ENCODE assay signal across 13 cellular contexts in the genomic region with DNA sequence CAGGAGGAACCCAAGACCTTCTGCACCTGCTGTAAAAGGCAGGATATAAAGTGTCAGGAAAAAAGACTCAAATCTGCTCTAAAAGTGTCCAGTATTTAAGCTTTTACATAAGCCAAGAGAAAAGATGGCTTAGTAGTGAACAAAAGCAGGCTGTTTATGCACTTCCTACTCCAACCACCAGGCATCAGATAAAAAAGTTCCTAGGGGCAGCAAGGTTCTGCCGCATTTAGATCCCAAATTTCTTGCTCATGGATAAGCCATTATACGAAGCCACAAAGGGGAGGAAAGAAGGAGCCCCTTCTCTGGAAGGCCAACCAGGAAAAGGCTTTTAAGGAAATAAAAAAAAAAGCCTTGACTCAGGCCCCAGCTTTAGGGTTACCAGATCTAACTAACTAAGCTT. TPM values are rescaled to one million over a fixed set of nuclear protein-coding genes. Genes with fewer than 3 reads are reported as not detected.
DNase-seq lines count a peak whose midpoint lies in the region; TF ChIP-seq lines count a peak whose summit lies in the region.
"Had no signal": no experiment of that assay in that cellular context is flagged by ENCODE, and none has a peak within 500 bp of the region (broad histone marks: within the 10 kb centered on the region; RNA-seq: fewer than 3 reads in every experiment).

No MANE protein-coding gene starts in this region.

- TF ChIP-seq EP300 in sigmoid colon (IDR thresholded peaks at IDR 0.05): no peak

- H3K4me1 ChIP-seq in HUES64 (ENCODE audit: insufficient read depth, low read length) (peaks cover 51% of the 10 kb centered on the region), sigmoid colon (peaks cover 0 to 22% (median 16%) of the 10 kb centered on the region in 4 donors)

- H3K36me3 ChIP-seq in HUES64 (ENCODE audit: insufficient read depth, low read length) (no peaks in the 10 kb centered on the region), sigmoid colon (no peaks in the 10 kb centered on the region)

- H3K4me3 ChIP-seq in HUES64 (ENCODE audit: low read length): no peak overlapping the region
- H3K4me3 ChIP-seq in sigmoid colon: peak overlapping the region in 2 of 4 donors; percentile 54 to 55

- H3K27ac Mint-ChIP-seq in endothelial cell (ENCODE audit: unreplicated experiment) (no peak overlapping the region), neural crest cell (ENCODE audit: unreplicated experiment) (no peak overlapping the region)
- H3K27ac Mint-ChIP-seq: activated naive CD4-positive, alpha-beta T cell treated with anti-CD3 and anti-CD28 coated beads for 36 hours had no signal

- peak overlapping the region; percentile 86; the same call in 1 of the 2 replicates for H3K9ac ChIP-seq in HUES64 (ENCODE audit: low read depth, low read length)

- no peaks in the 10 kb centered on the region for H3K36me3 Mint-ChIP-seq in endothelial cell (ENCODE audit: low read depth, unreplicated experiment)
- H3K36me3 Mint-ChIP-seq in neural crest cell (ENCODE audit: low read depth): no peaks in the 10 kb centered on the region

- WGBS in HUES64: 77% methylated on average over 2 of the region's 2 CpGs
- 84 to 86% methylated on average over 2 of the region's 2 CpGs for WGBS in sigmoid colon, 2 donors

- no peak for DNase-seq in AG09319 (ENCODE audit: extremely low read depth, low read depth)
- peak; percentile 12 for DNase-seq in endothelial cell (ENCODE audit: low spot score)
- DNase-seq in neural crest cell (ENCODE audit: low read depth, low spot score): no peak
- no peak for DNase-seq in activated gamma-delta T cell treated with Interleukin-2 at 50 U/mL for 16 hours
- DNase-seq in Ammon's horn (ENCODE audit: low spot score): no peak
- DNase-seq in sigmoid colon: no peak
- no peak for DNase-seq in activated CD8-positive, alpha-beta memory T cell treated with anti-CD3 and anti-CD28 coated beads, Interleukin-2, amount 50 U/mL, for 48 hours
- DNase-seq: DMS153, NCI-H187 treated with DMSO at 0.1 percent for 48 hours, trophoblast cell had no signal

- H3K27me3 Mint-ChIP-seq in endothelial cell (ENCODE audit: unreplicated experiment) (no peaks in the 10 kb centered on the region), neural crest cell (ENCODE audit: low read depth) (no peaks in the 10 kb centered on the region)

- peak overlapping the region; percentile 95; the same call in 1 of the 2 replicates for H3K27ac ChIP-seq in HUES64 (ENCODE audit: low read depth, low read length)
- peak overlapping the region in 2 of 4 donors; percentile 5 to 41 for H3K27ac ChIP-seq in sigmoid colon

- H3K9me3 ChIP-seq in HUES64 (ENCODE audit: insufficient read depth, low read depth, low read length) (peaks cover 19% of the 10 kb centered on the region), sigmoid colon (no peaks in the 10 kb centered on the region)

- H3K4me1 Mint-ChIP-seq in endothelial cell (ENCODE audit: unreplicated experiment): peaks cover 2% of the 10 kb centered on the region
- H3K4me1 Mint-ChIP-seq in neural crest cell: peaks cover 38% of the 10 kb centered on the region

- H3K4me3 Mint-ChIP-seq in endothelial cell (ENCODE audit: unreplicated experiment): no peak overlapping the region
- no peak overlapping the region for H3K4me3 Mint-ChIP-seq in neural crest cell
- H3K4me3 Mint-ChIP-seq: activated naive CD4-positive, alpha-beta T cell treated with anti-CD3 and anti-CD28 coated beads for 36 hours had no signal

- H3K27me3 ChIP-seq in HUES64 (ENCODE audit: insufficient read depth, low read length) (no peaks in the 10 kb centered on the region), sigmoid colon (no peaks in the 10 kb centered on the region)

- peak; percentile 25 for TF ChIP-seq CTCF in AG09319 (IDR thresholded peaks at IDR 0.05; ENCODE audit: low read depth, low read length)
- peak; percentile 65 for TF ChIP-seq CTCF in endothelial cell (IDR thresholded peaks at IDR 0.05; ENCODE audit: unreplicated experiment)
- TF ChIP-seq CTCF in neural crest cell (conservative IDR thresholded peaks at IDR 0.05): peak; percentile 56
- peak in 2 of 4 experiments; percentile 22 to 30 for TF ChIP-seq CTCF in sigmoid colon (IDR thresholded peaks at IDR 0.05)

- TF ChIP-seq POLR2A in sigmoid colon (IDR thresholded peaks at IDR 0.05): no peak

- intact Hi-C loops in sigmoid colon (cut with DNase I): no loop called here

- no peaks in the 10 kb centered on the region for H3K9me3 Mint-ChIP-seq in endothelial cell (ENCODE audit: unreplicated experiment)
- peaks cover 5% of the 10 kb centered on the region for H3K9me3 Mint-ChIP-seq in neural crest cell
- H3K9me3 Mint-ChIP-seq: activated naive CD4-positive, alpha-beta T cell treated with anti-CD3 and anti-CD28 coated beads for 36 hours had no signal

RNA-seq across cellular contexts. Expression of a gene that starts 10.6 kb away (rescaled TPM):
- 0.15 TPM for polyA plus RNA-seq in HUES64 (2013, experiment 1 of 2)
- 0.51 TPM for polyA plus RNA-seq in HUES64 (2013, experiment 2 of 2)
- 0.13 TPM for total RNA-seq in endothelial cell (ENCODE audit: unreplicated experiment)
- 0.42 and 0.55 TPM in 2 replicates for total RNA-seq in neural crest cell
- under 1 TPM in 1 of 4 donors, not detected in 3; 0.41 TPM for total RNA-seq in sigmoid colon
- under 1 TPM in 1 of 3 donors, not detected in 2; 0.07 TPM for polyA plus RNA-seq in sigmoid colon
- total RNA-seq: activated naive CD4-positive, alpha-beta T cell treated with anti-CD3 and anti-CD28 coated beads for 36 hours; T-helper 2 cell treated with Interferon-gamma antibody and Interleukin-4, amounts not matched to agents 100 ng/mL and 5 ng/mL, for 36 hours had no signal

RNA-seq across cellular contexts. Expression of a gene that starts 28.3 kb away (rescaled TPM):
- 52.1 TPM for polyA plus RNA-seq in HUES64 (2013, experiment 1 of 2)
- polyA plus RNA-seq in HUES64 (2013, experiment 2 of 2): 56.7 TPM
- total RNA-seq in endothelial cell (ENCODE audit: unreplicated experiment) (30.9 TPM), neural crest cell (66.7 and 67.0 TPM in 2 replicates), sigmoid colon (10 to 100 TPM in 1 of 4 donors, 1 to 10 TPM in 3; 4.4 to 13.0 (median 4.8) TPM)
- polyA plus RNA-seq in sigmoid colon: 1 to 10 TPM; 1.2 to 9.6 (median 2.4) TPM
